15 cellular contexts compared by ENCODE assay signal in the genomic region with DNA sequence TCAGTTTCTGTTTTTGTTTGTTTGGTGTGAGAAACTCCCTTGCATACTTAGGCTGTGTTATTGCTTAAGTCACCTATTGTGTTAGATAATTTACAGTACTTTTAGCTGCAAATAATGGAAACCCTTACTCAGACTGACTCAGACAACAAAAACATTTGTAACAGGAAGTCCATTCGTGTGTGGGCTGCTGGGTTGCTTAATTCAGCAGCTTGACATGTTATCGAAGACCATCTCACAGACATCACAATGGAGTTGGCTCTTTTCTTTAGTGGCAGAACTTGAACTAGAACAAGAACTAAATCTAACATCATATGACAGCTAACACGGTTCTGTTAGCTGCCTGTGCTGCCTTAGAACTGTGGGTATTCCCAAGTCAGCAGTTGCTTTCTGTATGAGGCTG. TPM values are rescaled to one million over a fixed set of nuclear protein-coding genes. Genes with fewer than 3 reads are reported as not detected.
DNase-seq lines count a peak whose midpoint lies in the region; TF ChIP-seq lines count a peak whose summit lies in the region.
"Had no signal": no experiment of that assay in that cellular context is flagged by ENCODE, and none has a peak within 500 bp of the region (broad histone marks: within the 10 kb centered on the region; RNA-seq: fewer than 3 reads in every experiment).

No MANE protein-coding gene starts in this region.

- H3K27ac Mint-ChIP-seq in HFFc6: peak overlapping the region; percentile 52; the same call in 1 of the 2 replicates
- H3K27ac Mint-ChIP-seq: natural killer cell treated with Interleukin-12 subunit alpha and Interleukin-12 subunit beta and Interleukin-15 and Interleukin-18, amount 100 ng/mL, for 72 hours; T-helper 1 cell treated with Interleukin-12 subunit alpha and Interleukin-12 subunit beta and Interleukin-4 antibody, amounts not matched to agents 30 μg/mL and 1 μg/mL, for 36 hours had no signal

- no peaks in the 10 kb centered on the region for H3K36me3 ChIP-seq in esophagus (ENCODE audit: control insufficient read depth in 2 of 2, insufficient read depth in 2 of 2, low read length in 1 of 2)
- H3K36me3 ChIP-seq in mesendoderm (ENCODE audit: control insufficient read depth, insufficient read depth, low read length): no peaks in the 10 kb centered on the region
- H3K36me3 ChIP-seq: suprapubic skin had no signal

- H3K4me3 ChIP-seq in esophagus (ENCODE audit: low read depth in 1 of 2, low read length in 2 of 2) (no peak overlapping the region), skeletal muscle cell (ENCODE audit: low read depth, low read length) (no peak overlapping the region), mesendoderm (ENCODE audit: low read length) (no peak overlapping the region)
- H3K4me3 ChIP-seq: suprapubic skin had no signal

- peak overlapping the region; percentile 47 to 61 for H3K27ac ChIP-seq in esophagus (ENCODE audit: low read depth in 2 of 2, low read length in 1 of 2)
- no peak overlapping the region for H3K27ac ChIP-seq in mesendoderm (ENCODE audit: low read depth, low read length)
- H3K27ac ChIP-seq: suprapubic skin had no signal

- H2BK120ac ChIP-seq in mesendoderm (ENCODE audit: low read depth, low read length): no peak overlapping the region

- H3K18ac ChIP-seq in mesendoderm (ENCODE audit: low read length): no peak overlapping the region

- H3K79me1 ChIP-seq in mesendoderm (ENCODE audit: low read length): no peaks in the 10 kb centered on the region

- no peaks in the 10 kb centered on the region for H3K9me3 ChIP-seq in esophagus (ENCODE audit: control insufficient read depth in 2 of 2, insufficient read depth in 1 of 2, low read depth in 1 of 2, low read length in 1 of 2)
- H3K9me3 ChIP-seq: suprapubic skin had no signal

- peaks cover 3% of the 10 kb centered on the region in 2 donors for H3K4me1 ChIP-seq in esophagus (ENCODE audit: control insufficient read depth in 2 of 2, insufficient read depth in 2 of 2, low read length in 1 of 2)
- no peaks in the 10 kb centered on the region for H3K4me1 ChIP-seq in mesendoderm (ENCODE audit: control insufficient read depth, low read depth, low read length)

- DNase-seq in HFFc6: peak; percentile 71
- peak; percentile 62 for DNase-seq in RKO (ENCODE audit: low spot score)
- DNase-seq in skeletal muscle cell (ENCODE audit: low read depth): peak; percentile 73
- DNase-seq in amygdala (lab: John Stamatoyannopoulos, UW): no peak
- no peak for DNase-seq in effector CD4-positive, alpha-beta T cell
- DNase-seq in mesendoderm: no peak
- no peak for DNase-seq in foreskin melanocyte
- DNase-seq: activated CD8-positive, alpha-beta memory T cell treated with anti-CD3 and anti-CD28 coated beads, Interleukin-2, amount 50 U/mL, for 48 hours; GDM1; NCI-H2171 had no signal

- H2BK15ac ChIP-seq in mesendoderm (replicated peaks; ENCODE audit: low read depth): no peak overlapping the region

- no peak overlapping the region for H4K5ac ChIP-seq in mesendoderm (ENCODE audit: low read length)

- H3K4me2 ChIP-seq in mesendoderm (ENCODE audit: low read length): no peak overlapping the region

- no peaks in the 10 kb centered on the region for H3K27me3 ChIP-seq in esophagus (ENCODE audit: control insufficient read depth in 1 of 2, insufficient read depth in 2 of 2, low read length in 2 of 2)
- no peaks in the 10 kb centered on the region for H3K27me3 ChIP-seq in mesendoderm (ENCODE audit: insufficient read depth, low read length, poor library complexity)
- H3K27me3 ChIP-seq: suprapubic skin had no signal

- H3K4me3 Mint-ChIP-seq in HFFc6: no peak overlapping the region; the same call in 1 of the 2 replicates
- H3K4me3 Mint-ChIP-seq: central memory CD8-positive, alpha-beta T cell; natural killer cell treated with Interleukin-12 subunit alpha and Interleukin-12 subunit beta and Interleukin-15 and Interleukin-18, amount 100 ng/mL, for 72 hours; T-helper 1 cell treated with Interleukin-12 subunit alpha and Interleukin-12 subunit beta and Interleukin-4 antibody, amounts not matched to agents 30 μg/mL and 1 μg/mL, for 36 hours had no signal

- no peaks in the 10 kb centered on the region for H3K9me3 Mint-ChIP-seq in HFFc6
- H3K9me3 Mint-ChIP-seq: natural killer cell treated with Interleukin-12 subunit alpha and Interleukin-12 subunit beta and Interleukin-15 and Interleukin-18, amount 100 ng/mL, for 72 hours; T-helper 1 cell treated with Interleukin-12 subunit alpha and Interleukin-12 subunit beta and Interleukin-4 antibody, amounts not matched to agents 30 μg/mL and 1 μg/mL, for 36 hours had no signal

- no peaks in the 10 kb centered on the region for H3K27me3 Mint-ChIP-seq in HFFc6 (ENCODE audit: insufficient read depth)
- H3K27me3 Mint-ChIP-seq: central memory CD8-positive, alpha-beta T cell had no signal

- H4K8ac ChIP-seq in mesendoderm (ENCODE audit: low read depth, low read length): no peak overlapping the region

- TF ChIP-seq CTCF in HFFc6 (IDR thresholded peaks at IDR 0.05): no peak

- no peak overlapping the region for H3K23ac ChIP-seq in mesendoderm (ENCODE audit: low read length)

- H3K36me3 Mint-ChIP-seq in HFFc6 (ENCODE audit: low read depth): no peaks in the 10 kb centered on the region
- H3K36me3 Mint-ChIP-seq: natural killer cell treated with Interleukin-12 subunit alpha and Interleukin-12 subunit beta and Interleukin-15 and Interleukin-18, amount 100 ng/mL, for 72 hours had no signal

- no peak overlapping the region for H3K56ac ChIP-seq in mesendoderm (ENCODE audit: low read length)

- no peak overlapping the region for H2AK5ac ChIP-seq in mesendoderm (ENCODE audit: low read length)

- H3K79me2 ChIP-seq in mesendoderm (ENCODE audit: control insufficient read depth, insufficient read depth, low read length): no peaks in the 10 kb centered on the region

- H3K4me1 Mint-ChIP-seq in HFFc6 (ENCODE audit: low read depth): peaks cover 24% of the 10 kb centered on the region; the same call in 1 of the 2 replicates
- H3K4me1 Mint-ChIP-seq: central memory CD8-positive, alpha-beta T cell had no signal

- WGBS in esophagus, 2 donors: 15 to 33% methylated on average over 3 of the region's 3 CpGs
- no CpG with 5 or more reads among the region's 3 CpGs for WGBS in mesendoderm (ENCODE audit: extremely low coverage, insufficient coverage, low lambda C conversion rate)

- H2BK5ac ChIP-seq in mesendoderm (ENCODE audit: low read length): no peak overlapping the region

- no peak overlapping the region for H3K4ac ChIP-seq in mesendoderm (ENCODE audit: low read depth, low read length)

- H3K9ac ChIP-seq in mesendoderm (ENCODE audit: low read length): no peak overlapping the region

RNA-seq across cellular contexts. Expression of a gene that starts 9.9 kb away (rescaled TPM):
- 1 to 10 TPM in 2 of 6 experiments, under 1 TPM in 4; 0.24 to 1.7 (median 0.71) TPM for total RNA-seq in HFFc6 (2021; fragmentation: NEBNext Ultra II Directional; extraction: Animal tissue kit (Norgen Biotek cat#: 25700))
- 10 to 100 TPM; 26.3 to 63.3 TPM for polyA plus RNA-seq in esophagus
- 3.5 TPM for polyA plus RNA-seq in mesendoderm (2013, experiment 1 of 2)
- polyA plus RNA-seq in mesendoderm (2013, experiment 2 of 2): 4.0 TPM
- total RNA-seq: natural killer cell treated with Interleukin-12 subunit alpha and Interleukin-12 subunit beta and Interleukin-15 and Interleukin-18, amount 100 ng/mL, for 72 hours had no signal

Comparison
In these comparisons a context has a peak if more than half of its experiments do, and no peak if none do; other contexts are left out.
1. DNase-seq: peak in HFFc6 (single experiment), RKO (single experiment) and skeletal muscle cell (single experiment); none in amygdala (0 of 56), effector CD4-positive, alpha-beta T cell (single experiment), mesendoderm (single experiment) and foreskin melanocyte (single experiment).